ENCODE assay signal across 9 cellular contexts in genomic region chr13:48401480-48401879, GRCh38. TPM values are rescaled to one million over a fixed set of nuclear protein-coding genes. Genes with fewer than 3 reads are reported as not detected.
DNase-seq lines count a peak whose midpoint lies in the region; ATAC-seq and TF ChIP-seq lines count a peak whose summit lies in the region.
"Had no signal": no experiment of that assay in that cellular context is flagged by ENCODE, and none has a peak within 500 bp of the region (broad histone marks: within the 10 kb centered on the region; RNA-seq: fewer than 3 reads in every experiment).

No MANE protein-coding gene starts in this region.

- TF ChIP-seq CTCF in SU-DHL-6 (IDR thresholded peaks at IDR 0.05; ENCODE audit: insufficient read depth, low read length, poor library complexity, severe bottlenecking) (no peak), foreskin keratinocyte (conservative IDR thresholded peaks at IDR 0.05) (no peak), thoracic aorta (IDR thresholded peaks at IDR 0.05) (no peak)

- H3K27ac ChIP-seq in SU-DHL-6 (ENCODE audit: low read depth, low read length) = peak overlapping the region; percentile 4; the same call in 1 of the 2 replicates
- peak overlapping the region; percentile 69 for H3K27ac ChIP-seq in foreskin keratinocyte
- H3K27ac ChIP-seq in thoracic aorta = peak overlapping the region; percentile 78 to 84

- peaks cover 66% of the 10 kb centered on the region for H3K4me1 ChIP-seq in foreskin keratinocyte
- H3K4me1 ChIP-seq in thoracic aorta (ENCODE audit: control insufficient read depth in 1 of 2, low read depth in 2 of 2) = peaks cover 53 to 80% of the 10 kb centered on the region in 2 donors

- no peaks in the 10 kb centered on the region for H3K27me3 Mint-ChIP-seq in activated CD8-positive, alpha-beta memory T cell treated with anti-CD3 and anti-CD28 coated beads, Interleukin-2, amount 10 ng/mL, durations not matched to agents 7 days and 5 days

- no peaks in the 10 kb centered on the region for H3K9me3 ChIP-seq in SU-DHL-6 (ENCODE audit: insufficient read depth, low read length)
- H3K9me3 ChIP-seq in thoracic aorta = no peaks in the 10 kb centered on the region

- peaks cover 5% of the 10 kb centered on the region; the same call in 1 of the 2 replicates for H3F3A ChIP-seq in SU-DHL-6 (ENCODE audit: insufficient read depth)

- CTCF ChIA-PET in activated CD8-positive, alpha-beta memory T cell treated with anti-CD3 and anti-CD28 coated beads, Interleukin-2, amount 10 ng/mL, durations not matched to agents 7 days and 5 days (lab: Charles Lee) = interaction anchor here (0.5 to 2.6 kb wide), 9 partner anchors 13 to 795 kb away, joined by 3 to 19 read pairs (median 3); no protein-coding TSS in a partner anchor

- peaks cover 31% of the 10 kb centered on the region for H3K36me3 Mint-ChIP-seq in activated CD8-positive, alpha-beta memory T cell treated with anti-CD3 and anti-CD28 coated beads, Interleukin-2, amount 10 ng/mL, durations not matched to agents 7 days and 5 days

- no peak for DNase-seq in activated CD8-positive, alpha-beta memory T cell treated with anti-CD3 and anti-CD28 coated beads, Interleukin-2, amount 10 ng/mL, durations not matched to agents 7 days and 5 days
- DNase-seq in activated CD8-positive, alpha-beta memory T cell treated with anti-CD3 and anti-CD28 coated beads, Interleukin-2, amount 50 U/mL, for 4 hours = no peak
- DNase-seq in foreskin keratinocyte (no peak), thoracic aorta (ENCODE audit: low spot score) (no peak), NCI-H1694 (lab: John Stamatoyannopoulos, UW) (no peak), LoVo (ENCODE audit: low spot score) (no peak)
- DNase-seq: stimulated activated CD4-positive, alpha-beta T cell treated with anti-CD3 and anti-CD28 coated beads, Interleukin-1b, Interleukin-23, amount 100 ng/mL, for 48 hours had no signal

- H2AFZ ChIP-seq in SU-DHL-6 (ENCODE audit: low read depth, low read length, severe bottlenecking) = no peak overlapping the region

- no peaks in the 10 kb centered on the region for H4K20me1 ChIP-seq in SU-DHL-6 (ENCODE audit: low read depth, low read length)

- H3K4me3 Mint-ChIP-seq in activated CD8-positive, alpha-beta memory T cell treated with anti-CD3 and anti-CD28 coated beads, Interleukin-2, amount 10 ng/mL, durations not matched to agents 7 days and 5 days = no peak overlapping the region

- peak overlapping the region; percentile 17 for H3K4me2 ChIP-seq in SU-DHL-6 (ENCODE audit: low read depth, low read length, poor library complexity, severe bottlenecking)

- peaks cover 65% of the 10 kb centered on the region for H3K4me1 Mint-ChIP-seq in activated CD8-positive, alpha-beta memory T cell treated with anti-CD3 and anti-CD28 coated beads, Interleukin-2, amount 10 ng/mL, durations not matched to agents 7 days and 5 days

- H3K36me3 ChIP-seq in SU-DHL-6 (ENCODE audit: low read length) (no peaks in the 10 kb centered on the region; the same call in 1 of the 2 replicates), thoracic aorta (no peaks in the 10 kb centered on the region)

- H3K9ac ChIP-seq in SU-DHL-6 (ENCODE audit: low read length) = no peak overlapping the region

- peak overlapping the region; percentile 46 for H3K27ac Mint-ChIP-seq in activated CD8-positive, alpha-beta memory T cell treated with anti-CD3 and anti-CD28 coated beads, Interleukin-2, amount 10 ng/mL, durations not matched to agents 7 days and 5 days

- H3K9me2 ChIP-seq in SU-DHL-6 (replicated peaks; ENCODE audit: insufficient read depth, low read length) = no peaks in the 10 kb centered on the region

- no peak overlapping the region for H3K4me3 ChIP-seq in SU-DHL-6 (ENCODE audit: insufficient read depth, low read length, poor library complexity, severe bottlenecking)
- H3K4me3 ChIP-seq in thoracic aorta = peak overlapping the region; percentile 21

- H3K9me3 Mint-ChIP-seq in activated CD8-positive, alpha-beta memory T cell treated with anti-CD3 and anti-CD28 coated beads, Interleukin-2, amount 10 ng/mL, durations not matched to agents 7 days and 5 days (ENCODE audit: low read depth) = no peaks in the 10 kb centered on the region

- no peaks in the 10 kb centered on the region for H3K79me2 ChIP-seq in SU-DHL-6 (ENCODE audit: insufficient read depth, low read length)

- no peaks in the 10 kb centered on the region for H3K27me3 ChIP-seq in SU-DHL-6 (ENCODE audit: low read length)
- H3K27me3 ChIP-seq in foreskin keratinocyte = no peaks in the 10 kb centered on the region
- H3K27me3 ChIP-seq in thoracic aorta (replicated peaks; ENCODE audit: insufficient read depth) = no peaks in the 10 kb centered on the region

- no peak for ATAC-seq in activated CD8-positive, alpha-beta memory T cell treated with anti-CD3 and anti-CD28 coated beads, Interleukin-2, amount 10 ng/mL, durations not matched to agents 7 days and 5 days
- ATAC-seq in foreskin keratinocyte (no peak), thoracic aorta (ENCODE audit: insufficient number of reproducible peaks, low FRiP score, low read depth) (no peak), HG02970 (IDR thresholded peaks at IDR 0.05; ENCODE audit: low FRiP score, unreplicated experiment) (no peak)

RNA-seq across cellular contexts. Expression of gene LPAR6, which starts 11.4 kb away (rescaled TPM):
- total RNA-seq in activated CD8-positive, alpha-beta memory T cell treated with anti-CD3 and anti-CD28 coated beads, Interleukin-2, amount 10 ng/mL, durations not matched to agents 7 days and 5 days = 10 to 100 TPM; 32.0 to 53.0 TPM
- total RNA-seq in foreskin keratinocyte = 4.7 and 6.3 TPM in 2 replicates
- polyA plus RNA-seq in foreskin keratinocyte = 4.0 and 6.5 TPM in 2 replicates
- 10 to 100 TPM; 24.8 to 46.6 TPM for total RNA-seq in thoracic aorta

Comparison
In these comparisons a context has a peak if more than half of its experiments do, and no peak if none do; other contexts are left out.
1. H3K27ac ChIP-seq: peak in every context shown above with its lines; median percentile 81 in thoracic aorta; 69 in foreskin keratinocyte; 4 in SU-DHL-6.